ENCODE assay signal across 1 cellular context in genomic region chr1:47013239-47013638, GRCh38.
A peak's percentile ranks its signal among the peaks of the same experiment; 100 is the strongest.
TF ChIP-seq lines count a peak whose summit lies in the region.

No MANE protein-coding gene starts in this region.

TF ChIP-seq in HEK293, 187 proteins besides CTCF, POLR2A, EP300 and RAD21 (continued from another document):
- TF ChIP-seq INSM2 (tag by site-specific recombination; IDR thresholded peaks at IDR 0.05), result no peak
- TF ChIP-seq ZNF692 (tag by site-specific recombination; IDR thresholded peaks at IDR 0.05), result peak; percentile 53
- no peak for TF ChIP-seq ZFP41 (tag by site-specific recombination; IDR thresholded peaks at IDR 0.05; ENCODE audit: borderline replicate concordance)
- TF ChIP-seq ZSCAN23 (tag by site-specific recombination; IDR thresholded peaks at IDR 0.05), result no peak
- no peak for TF ChIP-seq ZNF555 (tag by site-specific recombination; conservative IDR thresholded peaks at IDR 0.05)
- TF ChIP-seq SP7 (tag by site-specific recombination; IDR thresholded peaks at IDR 0.05), result peak; percentile 65
- TF ChIP-seq ZIC2 (tag by site-specific recombination; IDR thresholded peaks at IDR 0.05), result no peak
- no peak for TF ChIP-seq SALL2 (tag by site-specific recombination; IDR thresholded peaks at IDR 0.05; ENCODE audit: borderline replicate concordance)
- TF ChIP-seq ZNF629 (tag by site-specific recombination; IDR thresholded peaks at IDR 0.05), result 0 out of 2 replicates have a peak, but pooled peaks have one; percentile 19
